ENCODE assay signal across 11 cellular contexts in genomic region chr4:67524140-67524539, GRCh38. TPM values are rescaled to one million over a fixed set of nuclear protein-coding genes. Genes with fewer than 3 reads are reported as not detected.
A peak's percentile ranks its signal among the peaks of the same experiment; 100 is the strongest.
DNase-seq lines count a peak whose midpoint lies in the region; ATAC-seq, FAIRE-seq and TF ChIP-seq lines count a peak whose summit lies in the region.
"Not testable (repeated sequence)": the region's sequence is repeated elsewhere in the genome, so short reads cannot be mapped to it uniquely, and the experiment has no call there.
"Had no signal": no experiment of that assay in that cellular context is flagged by ENCODE, and none has a peak within 500 bp of the region (broad histone marks: within the 10 kb centered on the region; RNA-seq: fewer than 3 reads in every experiment).

No MANE protein-coding gene starts in this region.

- not testable (repeated sequence) for H3K4me3 ChIP-seq in CD8-positive, alpha-beta T cell (ENCODE audit: low read depth, low read length); K562

- not testable (repeated sequence) for BruUV-seq in K562 (replicated peaks; lab: Mats Ljungman, UMichigan)

- in situ Hi-C loops in K562 (cut with MboI) = not testable (repeated sequence)

- peak overlapping the region; percentile 34 for H3K27ac Mint-ChIP-seq in CD8-positive, alpha-beta T cell
- peak overlapping the region; percentile 18 for H3K27ac Mint-ChIP-seq in activated CD4-positive, alpha-beta T cell treated with anti-CD3 and anti-CD28 coated beads for 36 hours
- H3K27ac Mint-ChIP-seq in activated CD8-positive, alpha-beta memory T cell treated with anti-CD3 and anti-CD28 coated beads, Interleukin-2, amount 10 ng/mL, durations not matched to agents 7 days and 5 days = peak overlapping the region; percentile 89
- peak overlapping the region; percentile 80 for H3K27ac Mint-ChIP-seq in activated naive CD4-positive, alpha-beta T cell treated with anti-CD3 and anti-CD28 coated beads, Interleukin-2, amount 10 ng/mL, durations not matched to agents 7 days and 5 days
- H3K27ac Mint-ChIP-seq in memory B cell = peak overlapping the region; percentile 53
- peak overlapping the region; percentile 86 for H3K27ac Mint-ChIP-seq in stimulated activated effector memory CD8-positive, alpha-beta T cell treated with anti-CD3 and anti-CD28 coated beads, Interleukin-12 subunit alpha, Interleukin-12 subunit beta, amount 100 ng/mL, for 72 hours

- H2AFZ ChIP-seq in K562 (ENCODE audit: low read depth, low read length) = not testable (repeated sequence)

- peaks cover 81% of the 10 kb centered on the region for H3K4me1 Mint-ChIP-seq in CD8-positive, alpha-beta T cell (ENCODE audit: low read depth)
- H3K4me1 Mint-ChIP-seq in activated CD4-positive, alpha-beta T cell treated with anti-CD3 and anti-CD28 coated beads for 36 hours = peaks cover 71% of the 10 kb centered on the region
- peaks cover 52% of the 10 kb centered on the region for H3K4me1 Mint-ChIP-seq in activated CD8-positive, alpha-beta memory T cell treated with anti-CD3 and anti-CD28 coated beads, Interleukin-2, amount 10 ng/mL, durations not matched to agents 7 days and 5 days
- peaks cover 52% of the 10 kb centered on the region for H3K4me1 Mint-ChIP-seq in activated naive CD4-positive, alpha-beta T cell treated with anti-CD3 and anti-CD28 coated beads, Interleukin-2, amount 10 ng/mL, durations not matched to agents 7 days and 5 days
- peaks cover 38% of the 10 kb centered on the region for H3K4me1 Mint-ChIP-seq in memory B cell
- H3K4me1 Mint-ChIP-seq in stimulated activated effector memory CD8-positive, alpha-beta T cell treated with anti-CD3 and anti-CD28 coated beads, Interleukin-12 subunit alpha, Interleukin-12 subunit beta, amount 100 ng/mL, for 72 hours = peaks cover 73% of the 10 kb centered on the region

- TF ChIP-seq CTCF in CD8-positive, alpha-beta T cell (IDR thresholded peaks at IDR 0.05); K562 (IDR thresholded peaks at IDR 0.05 in 2 of 3, conservative IDR thresholded peaks at IDR 0.05 in 1 of 3; ENCODE audit: insufficient read depth in 2 of 3, low read depth in 1 of 3, low read length in 3 of 3): not testable (repeated sequence)

- not testable (repeated sequence) for H3K4me2 ChIP-seq in K562 (ENCODE audit: insufficient read depth, low read length)

- POLR2A ChIA-PET in CD8-positive, alpha-beta T cell (lab: Charles Lee) = not testable (repeated sequence)
- POLR2A ChIA-PET in activated CD4-positive, alpha-beta T cell treated with anti-CD3 and anti-CD28 coated beads for 36 hours (lab: Charles Lee) = interaction anchor here (0.7 kb wide), 1 partner anchor 21 kb away, joined by 4 read pairs; the partner anchor contains the start of gene CENPC
- POLR2A ChIA-PET in K562 (lab: Yijun Ruan, JAX) = interaction anchor here (1.5 kb wide), 2 partner anchors 11 to 19 kb away, joined by 5 to 9 read pairs; no protein-coding TSS in a partner anchor

- not testable (repeated sequence) for H3K9me1 ChIP-seq in K562 (ENCODE audit: control insufficient read depth, insufficient read depth, low read length)

- not testable (repeated sequence) for DNase-seq in CD8-positive, alpha-beta T cell; activated CD4-positive, alpha-beta T cell treated with anti-CD3 and anti-CD28 coated beads for 36 hours; activated CD8-positive, alpha-beta memory T cell treated with anti-CD3 and anti-CD28 coated beads, Interleukin-2, amount 10 ng/mL, durations not matched to agents 7 days and 5 days; activated naive CD4-positive, alpha-beta T cell treated with anti-CD3 and anti-CD28 coated beads, Interleukin-2, amount 10 ng/mL, durations not matched to agents 7 days and 5 days; K562 (ENCODE audit: extremely low read depth in 1 of 4, low spot score in 3 of 4); memory B cell (ENCODE audit: low spot score in 2 of 2); stimulated activated effector memory CD8-positive, alpha-beta T cell treated with anti-CD3 and anti-CD28 coated beads, Interleukin-12 subunit alpha, Interleukin-12 subunit beta, amount 100 ng/mL, for 72 hours (ENCODE audit: low spot score in 2 of 2)

- H3K9ac ChIP-seq in K562 (ENCODE audit: insufficient read depth in 1 of 2, low read depth in 2 of 2, low read length in 2 of 2) = peak overlapping the region in 1 of 2 experiments; percentile 74; a peak in 1 of 4 replicates

- H3K27ac ChIP-seq in CD8-positive, alpha-beta T cell (ENCODE audit: low read depth, low read length) = not testable (repeated sequence)
- H3K27ac ChIP-seq in K562 (ENCODE audit: extremely low read depth, low read depth, low read length) = peak overlapping the region; percentile 97

- TF ChIP-seq EP300 in K562 (IDR thresholded peaks at IDR 0.05; ENCODE audit: low read length) = not testable (repeated sequence)

- intact Hi-C loops in CD8-positive, alpha-beta T cell (cut with DNase I, micrococcal nuclease) = loop anchor here in 1 of 2 experiments (10.0 kb wide), 1 partner anchor 801 kb away; no protein-coding TSS in a partner anchor
- intact Hi-C loops in activated CD4-positive, alpha-beta T cell treated with anti-CD3 and anti-CD28 coated beads for 36 hours (cut with DNase I, micrococcal nuclease) = loop anchor here in 1 of 2 experiments (5.0 kb wide), 1 partner anchor 58 kb away; no protein-coding TSS in a partner anchor
- intact Hi-C loops in K562 (cut with micrococcal nuclease) = not testable (repeated sequence)

- H3K4me1 ChIP-seq in CD8-positive, alpha-beta T cell (ENCODE audit: insufficient read depth, low read length) = not testable (repeated sequence)
- peaks cover 9 to 32% of the 10 kb centered on the region in 2 experiments; a peak in 3 of 5 replicates for H3K4me1 ChIP-seq in K562 (replicated peaks in 1 of 2; ENCODE audit: control insufficient read depth in 2 of 2, insufficient read depth in 2 of 2, low read length in 2 of 2)

- H3K36me3 Mint-ChIP-seq in CD8-positive, alpha-beta T cell = peaks cover 77% of the 10 kb centered on the region
- peaks cover 58% of the 10 kb centered on the region for H3K36me3 Mint-ChIP-seq in activated CD4-positive, alpha-beta T cell treated with anti-CD3 and anti-CD28 coated beads for 36 hours (ENCODE audit: low read depth)
- peaks cover 78% of the 10 kb centered on the region for H3K36me3 Mint-ChIP-seq in activated CD8-positive, alpha-beta memory T cell treated with anti-CD3 and anti-CD28 coated beads, Interleukin-2, amount 10 ng/mL, durations not matched to agents 7 days and 5 days
- peaks cover 72% of the 10 kb centered on the region for H3K36me3 Mint-ChIP-seq in activated naive CD4-positive, alpha-beta T cell treated with anti-CD3 and anti-CD28 coated beads, Interleukin-2, amount 10 ng/mL, durations not matched to agents 7 days and 5 days
- peaks cover 36% of the 10 kb centered on the region for H3K36me3 Mint-ChIP-seq in memory B cell
- H3K36me3 Mint-ChIP-seq in stimulated activated effector memory CD8-positive, alpha-beta T cell treated with anti-CD3 and anti-CD28 coated beads, Interleukin-12 subunit alpha, Interleukin-12 subunit beta, amount 100 ng/mL, for 72 hours = peaks cover 88% of the 10 kb centered on the region

- H3K79me2 ChIP-seq in K562 (ENCODE audit: control insufficient read depth, insufficient read depth, low read length) = peaks cover 87% of the 10 kb centered on the region

- H3K36me3 ChIP-seq in CD8-positive, alpha-beta T cell (ENCODE audit: insufficient read depth, low read length) = not testable (repeated sequence)
- H3K36me3 ChIP-seq in K562 (ENCODE audit: control insufficient read depth, insufficient read depth, low read length) = peaks cover 46% of the 10 kb centered on the region; the same call in 2 of the 3 replicates

- not testable (repeated sequence) for H3K4me3 Mint-ChIP-seq in CD8-positive, alpha-beta T cell; activated CD4-positive, alpha-beta T cell treated with anti-CD3 and anti-CD28 coated beads for 36 hours; activated CD8-positive, alpha-beta memory T cell treated with anti-CD3 and anti-CD28 coated beads, Interleukin-2, amount 10 ng/mL, durations not matched to agents 7 days and 5 days; activated naive CD4-positive, alpha-beta T cell treated with anti-CD3 and anti-CD28 coated beads, Interleukin-2, amount 10 ng/mL, durations not matched to agents 7 days and 5 days
- H3K4me3 Mint-ChIP-seq in memory B cell = peak overlapping the region; percentile 1
- H3K4me3 Mint-ChIP-seq in stimulated activated effector memory CD8-positive, alpha-beta T cell treated with anti-CD3 and anti-CD28 coated beads, Interleukin-12 subunit alpha, Interleukin-12 subunit beta, amount 100 ng/mL, for 72 hours = peak overlapping the region; percentile 24

- WGBS in K562 (ENCODE audit: insufficient coverage, low coverage, missing lambda C conversion rate) = 45% methylated on average over 3 of the region's 3 CpGs

- H3K27me3 Mint-ChIP-seq in CD8-positive, alpha-beta T cell (ENCODE audit: low read depth); activated CD4-positive, alpha-beta T cell treated with anti-CD3 and anti-CD28 coated beads for 36 hours; activated CD8-positive, alpha-beta memory T cell treated with anti-CD3 and anti-CD28 coated beads, Interleukin-2, amount 10 ng/mL, durations not matched to agents 7 days and 5 days; activated naive CD4-positive, alpha-beta T cell treated with anti-CD3 and anti-CD28 coated beads, Interleukin-2, amount 10 ng/mL, durations not matched to agents 7 days and 5 days; memory B cell: not testable (repeated sequence)

- not testable (repeated sequence) for H3K9me3 Mint-ChIP-seq in CD8-positive, alpha-beta T cell; activated CD4-positive, alpha-beta T cell treated with anti-CD3 and anti-CD28 coated beads for 36 hours (ENCODE audit: low read depth); activated CD8-positive, alpha-beta memory T cell treated with anti-CD3 and anti-CD28 coated beads, Interleukin-2, amount 10 ng/mL, durations not matched to agents 7 days and 5 days (ENCODE audit: low read depth); activated naive CD4-positive, alpha-beta T cell treated with anti-CD3 and anti-CD28 coated beads, Interleukin-2, amount 10 ng/mL, durations not matched to agents 7 days and 5 days; memory B cell; stimulated activated effector memory CD8-positive, alpha-beta T cell treated with anti-CD3 and anti-CD28 coated beads, Interleukin-12 subunit alpha, Interleukin-12 subunit beta, amount 100 ng/mL, for 72 hours

- CTCF ChIA-PET in CD8-positive, alpha-beta T cell (lab: Charles Lee); activated CD4-positive, alpha-beta T cell treated with anti-CD3 and anti-CD28 coated beads for 36 hours (lab: Charles Lee); activated CD8-positive, alpha-beta memory T cell treated with anti-CD3 and anti-CD28 coated beads, Interleukin-2, amount 10 ng/mL, durations not matched to agents 7 days and 5 days (lab: Charles Lee); activated naive CD4-positive, alpha-beta T cell treated with anti-CD3 and anti-CD28 coated beads, Interleukin-2, amount 10 ng/mL, durations not matched to agents 7 days and 5 days (lab: Charles Lee); K562 (lab: Yijun Ruan, JAX; ENCODE audit: low intra/inter-chr PET ratio): not testable (repeated sequence)

- ATAC-seq in CD8-positive, alpha-beta T cell; activated CD4-positive, alpha-beta T cell treated with anti-CD3 and anti-CD28 coated beads for 36 hours; activated CD8-positive, alpha-beta memory T cell treated with anti-CD3 and anti-CD28 coated beads, Interleukin-2, amount 10 ng/mL, durations not matched to agents 7 days and 5 days; K562; memory B cell (ENCODE audit: low read depth); stimulated activated effector memory CD8-positive, alpha-beta T cell treated with anti-CD3 and anti-CD28 coated beads, Interleukin-12 subunit alpha, Interleukin-12 subunit beta, amount 100 ng/mL, for 72 hours: not testable (repeated sequence)

- H3K27me3 ChIP-seq in CD8-positive, alpha-beta T cell (ENCODE audit: insufficient read depth, low read length); K562 (ENCODE audit: control insufficient read depth in 2 of 2, insufficient read depth in 2 of 2, low read length in 2 of 2): not testable (repeated sequence)

- not testable (repeated sequence) for TF ChIP-seq RAD21 in K562 (CRISPR knock-in tag; conservative IDR thresholded peaks at IDR 0.05 in 1 of 2, IDR thresholded peaks at IDR 0.05 in 1 of 2)

- FAIRE-seq in K562 (lab: Jason Lieb, UNC) = peak; percentile 52

- H3K9me3 ChIP-seq in CD8-positive, alpha-beta T cell (ENCODE audit: low read length); K562 (replicated peaks; ENCODE audit: control insufficient read depth, insufficient read depth, low read depth, low read length): not testable (repeated sequence)

- not testable (repeated sequence) for H4K20me1 ChIP-seq in K562 (replicated peaks; ENCODE audit: control insufficient read depth, insufficient read depth, low read length)

- TF ChIP-seq POLR2A in K562 (conservative IDR thresholded peaks at IDR 0.05) = not testable (repeated sequence)

RNA-seq across cellular contexts. Expression of gene CENPC, which starts 21.2 kb away (rescaled TPM):
- total RNA-seq in CD8-positive, alpha-beta T cell = 100 to 1,000 TPM; 134 to 143 TPM
- 10 to 100 TPM; 30.3 to 33.1 TPM for total RNA-seq in activated CD4-positive, alpha-beta T cell treated with anti-CD3 and anti-CD28 coated beads for 36 hours
- total RNA-seq in activated CD8-positive, alpha-beta memory T cell treated with anti-CD3 and anti-CD28 coated beads, Interleukin-2, amount 10 ng/mL, durations not matched to agents 7 days and 5 days = 10 to 100 TPM; 37.4 to 46.5 TPM
- 47.0 and 259 TPM in 2 replicates for total RNA-seq in K562 (2011; cell fraction: chromatin; rRNA removed; ENCODE audit: low replicate concordance)
- 24.8 and 32.0 TPM in 2 replicates for total RNA-seq in K562 (2011; cell fraction: nucleolus; rRNA removed)
- 83.2 and 129 TPM in 2 replicates for total RNA-seq in K562 (2011; cell fraction: nucleoplasm; rRNA removed)
- total RNA-seq in K562 (2014; rRNA removed) (21.5 and 31.4 TPM in 2 replicates), K562 (2014; rRNA removed; fragmentation: Illumina TruSeq; extraction: Trizol) (47.7 and 61.7 TPM in 2 replicates), K562 (2015; rRNA removed; fragmentation: Illumina TruSeq; extraction: Trizol) (42.2 and 48.5 TPM in 2 replicates), K562 (2021) (27.9 and 30.5 TPM in 2 replicates)
- polyA plus RNA-seq in K562 (2011; rRNA removed) (32.5 and 38.6 TPM in 2 replicates), K562 (2014; fragmentation: Illumina TruSeq; extraction: Trizol) (28.0 and 30.8 TPM in 2 replicates), K562 (2014; fragmentation: Nextera tagmentation; extraction: Ambion mirVana) (10 to 100 TPM; 18.1 TPM), K562 (2014; rRNA removed) (19.3 and 28.7 TPM in 2 replicates)
- polyA plus RNA-seq in K562 (2011; cell fraction: cytosol; rRNA removed) = 3.2 and 7.4 TPM in 2 replicates
- 32.1 and 44.8 TPM in 2 replicates for polyA plus RNA-seq in K562 (2011; cell fraction: nucleus; rRNA removed)
- polyA plus RNA-seq in K562 (2012) = 12.1 and 15.3 TPM in 2 replicates
- polyA minus RNA-seq in K562 (2011; rRNA and poly(A)+ RNA removed) = 61.4 and 85.3 TPM in 2 replicates
- polyA minus RNA-seq in K562 (2011; cell fraction: cytosol; rRNA and poly(A)+ RNA removed) = 15.2 and 18.5 TPM in 2 replicates
- polyA minus RNA-seq in K562 (2011; cell fraction: nucleus; rRNA and poly(A)+ RNA removed) = 87.5 and 162 TPM in 2 replicates

RNA-seq across cellular contexts. Expression of gene STAP1, which starts 34.4 kb away (rescaled TPM):
- 1 to 10 TPM; 1.0 to 1.3 TPM for total RNA-seq in CD8-positive, alpha-beta T cell
- total RNA-seq in activated CD4-positive, alpha-beta T cell treated with anti-CD3 and anti-CD28 coated beads for 36 hours = 10 to 100 TPM in 1 of 2 experiments, 1 to 10 TPM in 1; 10.0 to 11.0 TPM
- total RNA-seq in activated CD8-positive, alpha-beta memory T cell treated with anti-CD3 and anti-CD28 coated beads, Interleukin-2, amount 10 ng/mL, durations not matched to agents 7 days and 5 days = 10 to 100 TPM; 29.1 to 32.4 TPM
- total RNA-seq in K562 (2011; cell fraction: chromatin; rRNA removed; ENCODE audit: low replicate concordance) = not detected in 2 replicates
- total RNA-seq in K562 (2011; cell fraction: nucleolus; rRNA removed) = not detected in 2 replicates
- not detected in 2 replicates for total RNA-seq in K562 (2011; cell fraction: nucleoplasm; rRNA removed)
- total RNA-seq in K562 (2014; rRNA removed) (0.50 and 1.2 TPM in 2 replicates), K562 (2014; rRNA removed; fragmentation: Illumina TruSeq; extraction: Trizol) (1.6 and 1.8 TPM in 2 replicates), K562 (2015; rRNA removed; fragmentation: Illumina TruSeq; extraction: Trizol) (5.2 and 5.6 TPM in 2 replicates), K562 (2021) (1.2 and 1.3 TPM in 2 replicates)
- polyA plus RNA-seq in K562 (2011; rRNA removed) (0.50 and 0.53 TPM in 2 replicates), K562 (2014; fragmentation: Illumina TruSeq; extraction: Trizol) (1.4 and 1.6 TPM in 2 replicates), K562 (2014; fragmentation: Nextera tagmentation; extraction: Ambion mirVana) (1 to 10 TPM; 1.9 to 2.0 TPM), K562 (2014; rRNA removed) (1.3 and 1.8 TPM in 2 replicates)
- polyA plus RNA-seq in K562 (2011; cell fraction: cytosol; rRNA removed) = 0.07 and 0.16 TPM in 2 replicates
- 0.21 TPM in 1 of 2 replicates, not detected in the other for polyA plus RNA-seq in K562 (2011; cell fraction: nucleus; rRNA removed)
- polyA plus RNA-seq in K562 (2012) = 2.8 and 4.9 TPM in 2 replicates
- polyA minus RNA-seq in K562 (2011; rRNA and poly(A)+ RNA removed) = 0.25 and 0.72 TPM in 2 replicates
- not detected in 2 replicates for polyA minus RNA-seq in K562 (2011; cell fraction: cytosol; rRNA and poly(A)+ RNA removed)
- polyA minus RNA-seq in K562 (2011; cell fraction: nucleus; rRNA and poly(A)+ RNA removed) = not detected in 2 replicates
- total RNA-seq: IMR-90, M059J, PC-9 had no signal
- polyA plus RNA-seq: A549, IMR-90 had no signal

Comparison
In these comparisons a context has a peak if more than half of its experiments do, and no peak if none do; other contexts are left out.
1. H3K27ac Mint-ChIP-seq: peak in every context shown above with its lines; median percentile 89 in activated CD8-positive, alpha-beta memory T cell treated with anti-CD3 and anti-CD28 coated beads, Interleukin-2, amount 10 ng/mL, durations not matched to agents 7 days and 5 days; 86 in stimulated activated effector memory CD8-positive, alpha-beta T cell treated with anti-CD3 and anti-CD28 coated beads, Interleukin-12 subunit alpha, Interleukin-12 subunit beta, amount 100 ng/mL, for 72 hours; 80 in activated naive CD4-positive, alpha-beta T cell treated with anti-CD3 and anti-CD28 coated beads, Interleukin-2, amount 10 ng/mL, durations not matched to agents 7 days and 5 days; 53 in memory B cell; 34 in CD8-positive, alpha-beta T cell; 18 in activated CD4-positive, alpha-beta T cell treated with anti-CD3 and anti-CD28 coated beads for 36 hours.